9 cellular contexts compared by ENCODE assay signal in the genomic region with DNA sequence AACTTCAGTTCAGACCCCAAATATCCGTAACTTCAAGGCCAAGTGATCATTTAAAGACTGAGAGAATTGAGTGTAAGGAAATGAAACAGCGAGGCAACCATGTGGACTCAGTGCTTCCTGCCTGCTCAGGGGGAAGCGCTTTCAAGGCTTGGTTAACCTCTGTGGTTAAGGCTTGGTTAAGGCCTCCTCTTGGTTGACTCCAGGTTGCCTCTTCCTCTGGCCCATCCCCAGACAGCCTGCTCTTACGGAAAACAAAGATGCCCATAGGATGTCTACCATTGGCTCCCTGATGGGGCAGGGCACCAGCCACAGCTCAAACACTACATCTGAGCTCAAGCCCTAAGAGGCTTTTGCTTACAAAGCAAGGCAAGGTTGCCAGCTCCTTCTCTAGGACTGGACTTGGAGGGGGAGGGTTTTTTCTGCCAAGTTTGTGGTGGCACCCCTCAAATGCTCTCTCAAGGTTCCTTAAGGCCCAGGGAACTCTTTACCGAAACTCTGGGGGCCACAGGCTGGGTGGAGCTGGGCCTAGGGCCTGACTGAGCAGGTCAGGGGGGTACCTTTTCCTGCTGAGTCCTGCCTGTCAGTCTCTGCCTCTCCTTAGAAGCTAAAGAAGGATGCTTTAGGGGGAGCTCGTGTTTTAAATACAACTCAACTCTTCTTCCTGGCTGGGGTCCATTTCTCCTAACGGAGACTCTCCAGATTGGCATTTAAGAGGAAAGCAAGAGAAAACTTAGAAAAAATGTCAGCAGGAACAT. TPM values are rescaled to one million over a fixed set of nuclear protein-coding genes. Genes with fewer than 3 reads are reported as not detected.
DNase-seq lines count a peak whose midpoint lies in the region; ATAC-seq, FAIRE-seq and TF ChIP-seq lines count a peak whose summit lies in the region.
"Had no signal": no experiment of that assay in that cellular context is flagged by ENCODE, and none has a peak within 500 bp of the region (broad histone marks: within the 10 kb centered on the region; RNA-seq: fewer than 3 reads in every experiment).

No MANE protein-coding gene starts in this region.

- no peaks in the 10 kb centered on the region for H3K79me2 ChIP-seq in PC-9 (ENCODE audit: low read depth)

- POLR2A ChIA-PET in CD8-positive, alpha-beta memory T cell (lab: Charles Lee): no interaction called here
- POLR2A ChIA-PET in PC-9 (lab: Charles Lee; ENCODE audit: unreplicated experiment): no interaction called here

- TF ChIP-seq CTCF in thyroid gland (IDR thresholded peaks at IDR 0.05) (no peak), PC-9 (conservative IDR thresholded peaks at IDR 0.05) (no peak)

- H3K36me3 ChIP-seq in CD8-positive, alpha-beta memory T cell (ENCODE audit: insufficient read depth, low read length): no peaks in the 10 kb centered on the region
- H3K36me3 ChIP-seq in small intestine (ENCODE audit: control insufficient read depth in 2 of 2, insufficient read depth in 2 of 2, low read length in 2 of 2): no peaks in the 10 kb centered on the region
- no peaks in the 10 kb centered on the region for H3K36me3 ChIP-seq in thyroid gland
- H3K36me3 ChIP-seq in PC-9 (ENCODE audit: low read depth): no peaks in the 10 kb centered on the region

- no peaks in the 10 kb centered on the region for H3K9me3 Mint-ChIP-seq in CD8-positive, alpha-beta memory T cell
- H3K9me3 Mint-ChIP-seq in activated T-cell treated with anti-CD3 and anti-CD28 coated beads, Interleukin-2, amount 50 U/mL, for 24 hours: no peaks in the 10 kb centered on the region
- H3K9me3 Mint-ChIP-seq: neural crest cell had no signal

- no peaks in the 10 kb centered on the region for H3K36me3 Mint-ChIP-seq in CD8-positive, alpha-beta memory T cell
- H3K36me3 Mint-ChIP-seq in activated T-cell treated with anti-CD3 and anti-CD28 coated beads, Interleukin-2, amount 50 U/mL, for 24 hours (ENCODE audit: low read depth): no peaks in the 10 kb centered on the region

- H3K4me2 ChIP-seq in PC-9: no peak overlapping the region

- 68 to 87% (median 75%) methylated on average over 7 of the region's 7 CpGs for WGBS in small intestine, 3 donors
- 79 to 82% methylated on average over 6 of the region's 7 CpGs for WGBS in thyroid gland, 2 donors

- no peaks in the 10 kb centered on the region for H3K27me3 ChIP-seq in CD8-positive, alpha-beta memory T cell (ENCODE audit: insufficient read depth, low read length, poor library complexity, severe bottlenecking)
- H3K27me3 ChIP-seq in small intestine (ENCODE audit: control insufficient read depth in 2 of 2, insufficient read depth in 2 of 2, low read length in 2 of 2): no peaks in the 10 kb centered on the region
- H3K27me3 ChIP-seq in thyroid gland: no peaks in the 10 kb centered on the region
- H3K27me3 ChIP-seq in PC-9 (ENCODE audit: insufficient read depth, low read depth): peaks cover 78% of the 10 kb centered on the region

- H3K4me3 Mint-ChIP-seq in CD8-positive, alpha-beta memory T cell: peak overlapping the region in 6 of 7 donors; percentile 37 to 85 (median 52)
- no peak overlapping the region for H3K4me3 Mint-ChIP-seq in activated T-cell treated with anti-CD3 and anti-CD28 coated beads, Interleukin-2, amount 50 U/mL, for 24 hours
- H3K4me3 Mint-ChIP-seq: neural crest cell had no signal

- H3K4me1 Mint-ChIP-seq in CD8-positive, alpha-beta memory T cell: peaks cover 20 to 22% (median 20%) of the 10 kb centered on the region in 3 donors
- peaks cover 23% of the 10 kb centered on the region for H3K4me1 Mint-ChIP-seq in activated T-cell treated with anti-CD3 and anti-CD28 coated beads, Interleukin-2, amount 50 U/mL, for 24 hours (ENCODE audit: low read depth)

- H3K4me1 ChIP-seq in CD8-positive, alpha-beta memory T cell (ENCODE audit: insufficient read depth, low read length): peaks cover 21% of the 10 kb centered on the region
- H3K4me1 ChIP-seq in small intestine (ENCODE audit: control insufficient read depth in 2 of 2, insufficient read depth in 1 of 2, low read depth in 1 of 2, low read length in 1 of 2) (no peaks in the 10 kb centered on the region), thyroid gland (no peaks in the 10 kb centered on the region), PC-9 (replicated peaks; ENCODE audit: insufficient read depth) (no peaks in the 10 kb centered on the region)

- no peaks in the 10 kb centered on the region for H3K9me2 ChIP-seq in PC-9 (ENCODE audit: insufficient read depth)

- H3K27ac ChIP-seq in CD8-positive, alpha-beta memory T cell (ENCODE audit: low read depth, low read length): no peak overlapping the region
- H3K27ac ChIP-seq in small intestine (ENCODE audit: low read depth in 1 of 2, low read length in 1 of 2): no peak overlapping the region
- no peak overlapping the region for H3K27ac ChIP-seq in thyroid gland
- no peak overlapping the region for H3K27ac ChIP-seq in PC-9

- H3F3A ChIP-seq in PC-9 (ENCODE audit: insufficient read depth, low read depth): no peaks in the 10 kb centered on the region

- CTCF ChIA-PET in CD8-positive, alpha-beta memory T cell (lab: Charles Lee): interaction anchor here (0.8 to 0.9 kb wide), 2 partner anchors 27 to 39 kb away, joined by 3 read pairs; a partner anchor contains a TSS
- CTCF ChIA-PET in PC-9 (lab: Charles Lee): interaction anchor here (1.4 kb wide), 1 partner anchor 72 kb away, joined by 4 read pairs; no protein-coding TSS in a partner anchor

- FAIRE-seq in small intestine (lab: Jason Lieb, UNC): no peak

- intact Hi-C loops in thyroid gland (cut with DNase I): no loop called here
- intact Hi-C loops in PC-9 (cut with micrococcal nuclease; ENCODE audit: unreplicated experiment): no loop called here

- H3K4me3 ChIP-seq in CD8-positive, alpha-beta memory T cell (ENCODE audit: low read length): no peak overlapping the region
- H3K4me3 ChIP-seq in small intestine (ENCODE audit: low read depth in 1 of 2, low read length in 2 of 2): no peak overlapping the region
- H3K4me3 ChIP-seq in thyroid gland (replicated peaks in 1 of 3): no peak overlapping the region
- no peak overlapping the region for H3K4me3 ChIP-seq in PC-9

- peak overlapping the region in 7 of 8 donors; percentile 24 to 81 (median 68) for H3K27ac Mint-ChIP-seq in CD8-positive, alpha-beta memory T cell
- peak overlapping the region; percentile 82 for H3K27ac Mint-ChIP-seq in activated T-cell treated with anti-CD3 and anti-CD28 coated beads, Interleukin-2, amount 50 U/mL, for 24 hours

- peak; percentile 15 to 69 (median 63) for DNase-seq in CD8-positive, alpha-beta memory T cell
- DNase-seq in activated T-cell treated with anti-CD3 and anti-CD28 coated beads, Interleukin-2, amount 50 U/mL, for 24 hours: peak; percentile 59
- DNase-seq in small intestine (peak; percentile 28), thyroid gland (no peak), PC-9 (no peak), D341Med (ENCODE audit: low spot score) (no peak)

- no peak overlapping the region for H2AFZ ChIP-seq in PC-9

- peaks cover 10 to 12% of the 10 kb centered on the region in 2 donors for H3K27me3 Mint-ChIP-seq in CD8-positive, alpha-beta memory T cell
- peaks cover 23% of the 10 kb centered on the region for H3K27me3 Mint-ChIP-seq in activated T-cell treated with anti-CD3 and anti-CD28 coated beads, Interleukin-2, amount 50 U/mL, for 24 hours

- H4K20me1 ChIP-seq in PC-9 (ENCODE audit: insufficient read depth): no peaks in the 10 kb centered on the region

- no peaks in the 10 kb centered on the region for H3K9me3 ChIP-seq in CD8-positive, alpha-beta memory T cell (ENCODE audit: low read length)
- H3K9me3 ChIP-seq in small intestine (ENCODE audit: control insufficient read depth, low read depth): no peaks in the 10 kb centered on the region
- H3K9me3 ChIP-seq in thyroid gland: no peaks in the 10 kb centered on the region
- H3K9me3 ChIP-seq in PC-9 (ENCODE audit: insufficient read depth, low read depth): no peaks in the 10 kb centered on the region

- no TSS peak for BruUV-seq in PC-9 (replicated peaks; lab: Mats Ljungman, UMichigan)

- no peak for TF ChIP-seq POLR2A in thyroid gland (IDR thresholded peaks at IDR 0.05)

- peak; percentile 84 for ATAC-seq in GM21360 (IDR thresholded peaks at IDR 0.05; ENCODE audit: unreplicated experiment)
- peak; percentile 95 for ATAC-seq in HG03565 (IDR thresholded peaks at IDR 0.05; ENCODE audit: unreplicated experiment)

RNA-seq across cellular contexts. Expression of a gene that starts 13.7 kb away (rescaled TPM):
- total RNA-seq in CD8-positive, alpha-beta memory T cell: not detected
- polyA plus RNA-seq in CD8-positive, alpha-beta memory T cell: not detected
- under 1 TPM in 1 of 3 donors, not detected in 2; 0.19 TPM for polyA plus RNA-seq in small intestine
- not detected for total RNA-seq in thyroid gland
- total RNA-seq in PC-9 (2021): not detected in 2 replicates

RNA-seq across cellular contexts. Expression of a gene that starts 27.1 kb away (rescaled TPM):
- total RNA-seq in CD8-positive, alpha-beta memory T cell: 100 to 1,000 TPM; 178 to 186 TPM
- polyA plus RNA-seq in CD8-positive, alpha-beta memory T cell: 56.8 TPM
- polyA plus RNA-seq in small intestine: 100 to 1,000 TPM; 140 to 211 (median 143) TPM
- total RNA-seq in thyroid gland (100 to 1,000 TPM in 1 of 4 donors, 10 to 100 TPM in 3; 52.9 to 112 (median 79.1) TPM), PC-9 (2021) (99.4 and 100 TPM in 2 replicates)

Comparison
In these comparisons a context has a peak if more than half of its experiments do, and no peak if none do; other contexts are left out.
1. DNase-seq: peak in CD8-positive, alpha-beta memory T cell (5 of 5), activated T-cell treated with anti-CD3 and anti-CD28 coated beads, Interleukin-2, amount 50 U/mL, for 24 hours (single experiment) and small intestine (single experiment); none in thyroid gland (0 of 2), PC-9 (0 of 2) and D341Med (single experiment).